In genomic region chr3:118775021-118775420, GRCh38 we compare ENCODE assay signal across 7 cellular contexts.
"Had no signal": no experiment of that assay in that cellular context is flagged by ENCODE, and none has a peak within 500 bp of the region (broad histone marks: within the 10 kb centered on the region; RNA-seq: fewer than 3 reads in every experiment).

No MANE protein-coding gene starts in this region.

- DNase-seq: GDM1, GF-D8 had no signal

- FAIRE-seq: G401.6, GM12878, GM12891, GM12892, GM18507 had no signal

- H3K4me3 ChIP-seq: GM12878 had no signal

- ATAC-seq: GM12878 had no signal
